In the genomic region with DNA sequence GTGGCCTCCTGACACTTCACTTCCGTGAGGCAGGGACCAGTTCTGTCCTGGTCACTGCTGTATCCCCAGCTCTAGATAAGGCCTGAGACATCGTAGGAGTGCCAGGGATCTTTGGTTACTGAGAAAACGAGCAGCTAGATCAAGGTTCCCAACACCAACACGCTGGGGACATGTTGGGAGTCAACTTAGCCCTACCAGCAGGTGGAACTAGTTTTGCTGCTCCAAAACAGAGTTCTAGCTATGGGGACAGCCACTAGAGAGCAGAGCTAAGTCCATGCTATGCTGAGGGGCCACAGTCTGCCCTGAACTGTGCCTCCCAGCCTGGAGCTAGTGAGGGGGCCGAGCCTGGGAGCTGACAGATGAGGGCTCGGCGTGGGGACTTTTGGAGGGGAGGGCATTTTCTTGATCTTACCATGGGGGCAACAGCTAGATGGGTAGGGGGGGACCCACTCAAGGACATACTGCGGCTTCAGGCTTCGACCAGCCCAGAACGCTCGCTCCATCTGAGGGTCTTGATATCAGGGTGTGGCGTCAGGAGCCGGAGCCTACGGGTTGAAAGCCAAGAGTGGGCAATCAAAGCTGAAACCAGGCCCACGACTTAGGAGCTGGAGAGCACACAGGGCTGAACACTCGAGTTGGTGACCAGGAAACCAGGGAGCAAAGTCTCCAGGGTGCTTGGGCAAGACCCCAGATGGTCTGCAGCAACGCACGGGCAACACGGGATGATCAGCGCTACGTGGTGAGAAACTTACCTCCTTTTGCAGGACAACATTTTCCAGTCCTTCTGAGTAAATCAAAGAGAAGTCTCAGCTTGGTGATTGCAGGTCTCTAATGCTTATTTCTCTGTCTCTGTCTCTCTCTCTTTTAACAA, we compare ENCODE assay signal across 12 cellular contexts. TPM values are rescaled to one million over a fixed set of nuclear protein-coding genes. Genes with fewer than 3 reads are reported as not detected.
DNase-seq lines count a peak whose midpoint lies in the region; ATAC-seq and TF ChIP-seq lines count a peak whose summit lies in the region.
"Had no signal": no experiment of that assay in that cellular context is flagged by ENCODE, and none has a peak within 500 bp of the region (broad histone marks: within the 10 kb centered on the region; RNA-seq: fewer than 3 reads in every experiment).

No MANE protein-coding gene starts in this region.

- H3K9me3 Mint-ChIP-seq in activated T-cell treated with anti-CD3 and anti-CD28 coated beads, Interleukin-2, amount 50 U/mL, for 24 hours, result peaks cover 15% of the 10 kb centered on the region
- H3K9me3 Mint-ChIP-seq in endodermal cell, result peaks cover 23% of the 10 kb centered on the region

- H3K9ac ChIP-seq in endodermal cell (ENCODE audit: extremely low read depth, low read length, poor library complexity, severe bottlenecking), result no peak overlapping the region

- H3K27me3 ChIP-seq in Peyer's patch (no peaks in the 10 kb centered on the region), endodermal cell (ENCODE audit: control insufficient read depth, insufficient read depth, low read length, poor library complexity, severe bottlenecking) (no peaks in the 10 kb centered on the region)

- no peaks in the 10 kb centered on the region for H3K4me1 ChIP-seq in Peyer's patch
- no peaks in the 10 kb centered on the region for H3K4me1 ChIP-seq in endodermal cell (ENCODE audit: control insufficient read depth, insufficient read depth, low read length)

- H3K27me3 Mint-ChIP-seq in activated T-cell treated with anti-CD3 and anti-CD28 coated beads, Interleukin-2, amount 50 U/mL, for 24 hours, result no peaks in the 10 kb centered on the region
- peaks cover 18% of the 10 kb centered on the region for H3K27me3 Mint-ChIP-seq in endodermal cell (ENCODE audit: insufficient read depth)

- no peak for ATAC-seq in GM21515 (IDR thresholded peaks at IDR 0.05; ENCODE audit: unreplicated experiment)
- ATAC-seq: Right ventricle myocardium inferior had no signal

- no peak for TF ChIP-seq POLR2A in Peyer's patch (IDR thresholded peaks at IDR 0.05)

- H3K27ac Mint-ChIP-seq in activated T-cell treated with anti-CD3 and anti-CD28 coated beads, Interleukin-2, amount 50 U/mL, for 24 hours, result peak overlapping the region; percentile 84
- H3K27ac Mint-ChIP-seq in endodermal cell, result no peak overlapping the region

- H3K4me3 ChIP-seq in Peyer's patch (no peak overlapping the region), endodermal cell (ENCODE audit: low read length) (no peak overlapping the region), skin epidermis (no peak overlapping the region)

- peaks cover 38% of the 10 kb centered on the region for H3K36me3 Mint-ChIP-seq in activated T-cell treated with anti-CD3 and anti-CD28 coated beads, Interleukin-2, amount 50 U/mL, for 24 hours (ENCODE audit: low read depth)
- H3K36me3 Mint-ChIP-seq in endodermal cell (ENCODE audit: low read depth), result peaks cover 2% of the 10 kb centered on the region

- H3K27ac ChIP-seq in Peyer's patch (peak overlapping the region in 3 of 4 donors; percentile 9 to 60 (median 43)), endodermal cell (ENCODE audit: low read depth, low read length) (peak overlapping the region; percentile 76), skin epidermis (peak overlapping the region in 18 of 21 experiments; percentile 0 to 74 (median 49))

- H3K4me1 Mint-ChIP-seq in activated T-cell treated with anti-CD3 and anti-CD28 coated beads, Interleukin-2, amount 50 U/mL, for 24 hours (ENCODE audit: low read depth), result peaks cover 50% of the 10 kb centered on the region
- no peaks in the 10 kb centered on the region for H3K4me1 Mint-ChIP-seq in endodermal cell

- 90 to 94% methylated on average over 18 to 21 of the region's 21 CpGs for WGBS in endodermal cell (ENCODE audit: insufficient coverage in 1 of 2, insufficient read length in 1 of 2), 2 experiments

- H3K36me3 ChIP-seq in Peyer's patch (no peaks in the 10 kb centered on the region), endodermal cell (ENCODE audit: control insufficient read depth, insufficient read depth, low read length) (no peaks in the 10 kb centered on the region)

- H3K4me3 Mint-ChIP-seq in activated T-cell treated with anti-CD3 and anti-CD28 coated beads, Interleukin-2, amount 50 U/mL, for 24 hours, result peak overlapping the region; percentile 65
- no peak overlapping the region for H3K4me3 Mint-ChIP-seq in endodermal cell

- no peak for DNase-seq in activated T-cell treated with anti-CD3 and anti-CD28 coated beads, Interleukin-2, amount 50 U/mL, for 24 hours
- no peak for DNase-seq in activated T-cell treated with anti-CD3 and anti-CD28 coated beads, Interleukin-2, amount 50 U/mL, for 48 hours
- peak in 1 of 3 donors; percentile 34 for DNase-seq in Peyer's patch
- DNase-seq in endodermal cell, result peak; percentile 56
- no peak for DNase-seq in NCI-H2196 (lab: John Stamatoyannopoulos, UW; ENCODE audit: unreplicated experiment)
- DNase-seq in T1000 (lab: John Stamatoyannopoulos, UW), result no peak
- DNase-seq: NCI-H1105 treated with DMSO at 0.1 percent for 48 hours had no signal

- TF ChIP-seq CTCF in Peyer's patch (IDR thresholded peaks at IDR 0.05), result no peak
- TF ChIP-seq CTCF in endodermal cell (conservative IDR thresholded peaks at IDR 0.05), result peak; percentile 27

- H3K9me3 ChIP-seq in Peyer's patch (peaks cover 0 to 10% (median 4%) of the 10 kb centered on the region in 4 donors), endodermal cell (ENCODE audit: control insufficient read depth, low read length) (peaks cover 23% of the 10 kb centered on the region)

RNA-seq across cellular contexts. Expression of a gene that starts 13.4 kb away (rescaled TPM):
- total RNA-seq in Peyer's patch, result 10 to 100 TPM in 1 of 4 donors, 1 to 10 TPM in 3; 1.3 to 10.7 (median 2.3) TPM
- not detected for total RNA-seq in endodermal cell
- not detected for polyA plus RNA-seq in endodermal cell (2013, experiment 1 of 2)
- polyA plus RNA-seq in endodermal cell (2013, experiment 2 of 2), result not detected
- total RNA-seq: glomerular endothelial cell, osteocyte had no signal

RNA-seq across cellular contexts. Expression of a gene that starts 25.7 kb away (rescaled TPM):
- total RNA-seq in Peyer's patch (1 to 10 TPM in 2 of 4 donors, not detected in 2; 1.7 to 4.1 TPM), endodermal cell (under 1 TPM; 0.33 to 0.42 TPM)
- 0.21 TPM for polyA plus RNA-seq in endodermal cell (2013, experiment 1 of 2)
- 0.12 TPM for polyA plus RNA-seq in endodermal cell (2013, experiment 2 of 2)
- total RNA-seq: osteocyte had no signal
